ENCODE assay signal across 13 cellular contexts in the genomic region with DNA sequence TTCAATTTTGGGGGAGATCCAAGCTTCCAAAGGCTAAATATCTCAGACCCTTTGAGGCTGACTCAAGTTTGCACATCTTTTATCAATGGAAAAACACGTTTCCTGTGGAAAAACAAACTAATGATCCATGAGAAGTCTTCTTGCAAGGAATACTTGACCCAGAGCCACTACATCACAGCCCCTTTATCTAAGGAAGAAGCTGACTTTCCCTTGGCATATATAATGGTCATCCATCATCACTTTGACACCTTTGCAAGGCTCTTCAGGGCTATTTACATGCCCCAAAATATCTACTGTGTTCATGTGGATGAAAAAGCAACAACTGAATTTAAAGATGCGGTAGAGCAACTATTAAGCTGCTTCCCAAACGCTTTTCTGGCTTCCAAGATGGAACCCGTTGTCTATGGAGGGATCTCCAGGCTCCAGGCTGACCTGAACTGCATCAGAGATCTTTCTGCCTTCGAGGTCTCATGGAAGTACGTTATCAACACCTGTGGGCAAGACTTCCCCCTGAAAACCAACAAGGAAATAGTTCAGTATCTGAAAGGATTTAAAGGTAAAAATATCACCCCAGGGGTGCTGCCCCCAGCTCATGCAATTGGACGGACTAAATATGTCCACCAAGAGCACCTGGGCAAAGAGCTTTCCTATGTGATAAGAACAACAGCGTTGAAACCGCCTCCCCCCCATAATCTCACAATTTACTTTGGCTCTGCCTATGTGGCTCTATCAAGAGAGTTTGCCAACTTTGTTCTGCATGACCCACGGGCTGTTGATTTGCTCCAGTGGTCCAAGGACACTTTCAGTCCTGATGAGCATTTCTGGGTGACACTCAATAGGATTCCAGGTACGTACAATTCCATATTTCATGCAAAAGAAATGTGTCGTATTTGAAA. TPM values are rescaled to one million over a fixed set of nuclear protein-coding genes. Genes with fewer than 3 reads are reported as not detected.
DNase-seq lines count a peak whose midpoint lies in the region; ATAC-seq and TF ChIP-seq lines count a peak whose summit lies in the region.
"Had no signal": no experiment of that assay in that cellular context is flagged by ENCODE, and none has a peak within 500 bp of the region (broad histone marks: within the 10 kb centered on the region; RNA-seq: fewer than 3 reads in every experiment).

No MANE protein-coding gene starts in this region.

- H3K4me1 Mint-ChIP-seq in endodermal cell (peaks cover 60% of the 10 kb centered on the region), nephron (peaks cover 59% of the 10 kb centered on the region)
- H3K4me1 Mint-ChIP-seq in activated T-helper 2 cell treated with anti-CD3 and anti-CD28 coated beads, Interferon-gamma antibody, Interleukin-2, Interleukin-4, amounts not matched to agents 10 μg/mL and 5 μg/mL and 100 μg/mL, durations not matched to agents 14 hours and 24 hours and 36 hours (ENCODE audit: low read depth), result no peaks in the 10 kb centered on the region

- H3K9me3 ChIP-seq in AG04450 (ENCODE audit: control insufficient read depth, insufficient read depth, low read length) (no peaks in the 10 kb centered on the region), endodermal cell (ENCODE audit: control insufficient read depth, low read length) (no peaks in the 10 kb centered on the region)
- H3K9me3 ChIP-seq: neutrophil had no signal

- H3K27ac Mint-ChIP-seq in endodermal cell, result peak overlapping the region; percentile 78
- H3K27ac Mint-ChIP-seq in nephron, result peak overlapping the region; percentile 73 to 95 (median 83)
- H3K27ac Mint-ChIP-seq in activated T-helper 2 cell treated with anti-CD3 and anti-CD28 coated beads, Interferon-gamma antibody, Interleukin-2, Interleukin-4, amounts not matched to agents 10 μg/mL and 5 μg/mL and 100 μg/mL, durations not matched to agents 14 hours and 24 hours and 36 hours, result no peak overlapping the region

- H3K36me3 Mint-ChIP-seq in endodermal cell (ENCODE audit: low read depth), result no peaks in the 10 kb centered on the region
- H3K36me3 Mint-ChIP-seq in nephron (ENCODE audit: low read depth), result no peaks in the 10 kb centered on the region
- H3K36me3 Mint-ChIP-seq in activated T-helper 2 cell treated with anti-CD3 and anti-CD28 coated beads, Interferon-gamma antibody, Interleukin-2, Interleukin-4, amounts not matched to agents 10 μg/mL and 5 μg/mL and 100 μg/mL, durations not matched to agents 14 hours and 24 hours and 36 hours (ENCODE audit: low read depth), result no peaks in the 10 kb centered on the region

- ATAC-seq in GM18505 (IDR thresholded peaks at IDR 0.05; ENCODE audit: unreplicated experiment), result no peak
- ATAC-seq in HG03520 (IDR thresholded peaks at IDR 0.05; ENCODE audit: unreplicated experiment), result no peak

- H3K27me3 ChIP-seq in AG04450 (ENCODE audit: control insufficient read depth, insufficient read depth, low read length) (no peaks in the 10 kb centered on the region), endodermal cell (ENCODE audit: control insufficient read depth, insufficient read depth, low read length, poor library complexity, severe bottlenecking) (no peaks in the 10 kb centered on the region)
- H3K27me3 ChIP-seq: neutrophil had no signal

- H3K4me1 ChIP-seq in endodermal cell (ENCODE audit: control insufficient read depth, insufficient read depth, low read length), result peaks cover 11% of the 10 kb centered on the region

- POLR2A ChIA-PET in AG04450 (lab: Yijun Ruan, JAX), result interaction anchor here (1.0 kb wide), 1 partner anchor 166 kb away, joined by 3 read pairs; a partner anchor contains a TSS

- H3K9me3 Mint-ChIP-seq in endodermal cell (no peaks in the 10 kb centered on the region), nephron (no peaks in the 10 kb centered on the region)
- H3K9me3 Mint-ChIP-seq in activated T-helper 2 cell treated with anti-CD3 and anti-CD28 coated beads, Interferon-gamma antibody, Interleukin-2, Interleukin-4, amounts not matched to agents 10 μg/mL and 5 μg/mL and 100 μg/mL, durations not matched to agents 14 hours and 24 hours and 36 hours, result no peaks in the 10 kb centered on the region

- no peaks in the 10 kb centered on the region for H3K36me3 ChIP-seq in endodermal cell (ENCODE audit: control insufficient read depth, insufficient read depth, low read length)
- H3K36me3 ChIP-seq: neutrophil had no signal

- H3K27ac ChIP-seq in AG04450 (ENCODE audit: low read depth, low read length), result no peak overlapping the region
- H3K27ac ChIP-seq in endodermal cell (ENCODE audit: low read depth, low read length), result peak overlapping the region; percentile 98
- H3K27ac ChIP-seq: neutrophil, SK-N-MC had no signal

- TF ChIP-seq CTCF in AG04450 (IDR thresholded peaks at IDR 0.05; ENCODE audit: low read depth, low read length), result no peak
- TF ChIP-seq CTCF in endodermal cell (conservative IDR thresholded peaks at IDR 0.05), result no peak
- TF ChIP-seq CTCF in nephron (IDR thresholded peaks at IDR 0.05; ENCODE audit: unreplicated experiment in 3 of 3), result no peak

- 74 to 87% methylated on average over 8 to 12 of the region's 12 CpGs for WGBS in endodermal cell (ENCODE audit: insufficient coverage in 1 of 2, insufficient read length in 1 of 2), 2 experiments

- H3K4me3 ChIP-seq in AG04450 (ENCODE audit: low read depth, low read length) (peak overlapping the region; percentile 55), endodermal cell (ENCODE audit: low read length) (peak overlapping the region; percentile 80)

- CTCF ChIA-PET in AG04450 (lab: Charles Lee), result interaction anchor here (0.7 kb wide), 1 partner anchor 10 kb away, joined by 3 read pairs; no protein-coding TSS in a partner anchor

- no peaks in the 10 kb centered on the region for H3K27me3 Mint-ChIP-seq in endodermal cell (ENCODE audit: insufficient read depth)
- peaks cover 17% of the 10 kb centered on the region for H3K27me3 Mint-ChIP-seq in nephron (ENCODE audit: low read depth)
- H3K27me3 Mint-ChIP-seq in activated T-helper 2 cell treated with anti-CD3 and anti-CD28 coated beads, Interferon-gamma antibody, Interleukin-2, Interleukin-4, amounts not matched to agents 10 μg/mL and 5 μg/mL and 100 μg/mL, durations not matched to agents 14 hours and 24 hours and 36 hours (ENCODE audit: low read depth), result no peaks in the 10 kb centered on the region

- intact Hi-C loops in activated T-helper 2 cell treated with anti-CD3 and anti-CD28 coated beads, Interferon-gamma antibody, Interleukin-2, Interleukin-4, amounts not matched to agents 10 μg/mL and 5 μg/mL and 100 μg/mL, durations not matched to agents 14 hours and 24 hours and 36 hours (cut with micrococcal nuclease), result no loop called here

- no peak for DNase-seq in AG04450 (ENCODE audit: low read depth, low spot score)
- DNase-seq in NCI-H526 (lab: John Stamatoyannopoulos, UW), result peak; percentile 12 to 53
- DNase-seq in endodermal cell, result peak; percentile 43
- no peak for DNase-seq in hypothalamus (lab: John Stamatoyannopoulos, UW)
- DNase-seq in activated T-helper 2 cell treated with anti-CD3 and anti-CD28 coated beads, Interferon-gamma antibody, Interleukin-2, Interleukin-4, amounts not matched to agents 10 μg/mL and 5 μg/mL and 100 μg/mL, durations not matched to agents 14 hours and 24 hours and 36 hours (ENCODE audit: low spot score), result no peak
- DNase-seq: AML-193, foreskin melanocyte, NCI-H226 had no signal

- TF ChIP-seq POLR2A in GM18505 (IDR thresholded peaks at IDR 0.05; ENCODE audit: borderline replicate concordance, extremely low read depth, insufficient read depth, insufficient read length), result no peak

- H3K4me3 Mint-ChIP-seq in endodermal cell, result peak overlapping the region; percentile 69
- H3K4me3 Mint-ChIP-seq in nephron, result peak overlapping the region; percentile 86 to 87 (median 87)
- no peak overlapping the region for H3K4me3 Mint-ChIP-seq in activated T-helper 2 cell treated with anti-CD3 and anti-CD28 coated beads, Interferon-gamma antibody, Interleukin-2, Interleukin-4, amounts not matched to agents 10 μg/mL and 5 μg/mL and 100 μg/mL, durations not matched to agents 14 hours and 24 hours and 36 hours (ENCODE audit: low read depth)

- H3K9ac ChIP-seq in endodermal cell (ENCODE audit: extremely low read depth, low read length, poor library complexity, severe bottlenecking), result peak overlapping the region; percentile 27

RNA-seq across cellular contexts. Expression of a gene that starts 35.6 kb away (rescaled TPM):
- 1.6 and 2.5 TPM in 2 replicates for polyA plus RNA-seq in AG04450 (2011; rRNA removed)
- 2.2 and 2.4 TPM in 2 replicates for polyA minus RNA-seq in AG04450 (2011; rRNA and poly(A)+ RNA removed)
- total RNA-seq in endodermal cell, result 10 to 100 TPM; 23.3 to 24.9 TPM
- 17.8 TPM for polyA plus RNA-seq in endodermal cell (2013, experiment 1 of 2)
- 17.7 TPM for polyA plus RNA-seq in endodermal cell (2013, experiment 2 of 2)
- total RNA-seq in activated T-helper 2 cell treated with anti-CD3 and anti-CD28 coated beads, Interferon-gamma antibody, Interleukin-2, Interleukin-4, amounts not matched to agents 10 μg/mL and 5 μg/mL and 100 μg/mL, durations not matched to agents 14 hours and 24 hours and 36 hours, result 2.0 and 2.8 TPM in 2 replicates

Comparison
In these comparisons a context has a peak if more than half of its experiments do, and no peak if none do; other contexts are left out.
1. DNase-seq: peak in NCI-H526 (2 of 2) and endodermal cell (single experiment); none in AG04450 (single experiment), hypothalamus (0 of 51) and activated T-helper 2 cell treated with anti-CD3 and anti-CD28 coated beads, Interferon-gamma antibody, Interleukin-2, Interleukin-4, amounts not matched to agents 10 μg/mL and 5 μg/mL and 100 μg/mL, durations not matched to agents 14 hours and 24 hours and 36 hours (single experiment).